Comparison of ENCODE assay signal across 8 cellular contexts in the genomic region with DNA sequence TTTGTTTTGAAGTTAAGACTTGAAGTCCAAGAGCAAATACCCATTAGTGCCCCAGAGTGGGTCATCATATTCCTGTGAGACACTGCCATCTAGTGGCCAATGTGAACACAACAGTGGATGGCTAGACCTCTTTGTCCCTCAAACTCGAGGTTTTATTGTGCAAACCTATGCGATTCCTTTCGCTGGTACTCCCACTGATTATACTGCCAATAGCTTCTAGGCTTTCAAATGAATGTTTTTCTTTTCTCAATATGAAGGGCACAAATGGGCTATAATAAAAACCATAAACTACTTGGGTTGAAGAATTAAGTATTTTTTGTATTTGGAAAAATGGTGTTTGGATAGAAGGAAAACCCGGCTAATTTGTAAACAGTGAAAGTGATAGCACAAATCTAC.
DNase-seq lines count a peak whose midpoint lies in the region; ATAC-seq and TF ChIP-seq lines count a peak whose summit lies in the region.

No MANE protein-coding gene starts in this region.

- no peaks in the 10 kb centered on the region for H3K9me3 ChIP-seq in naive thymus-derived CD4-positive, alpha-beta T cell (ENCODE audit: control insufficient read depth in 2 of 3, low read length in 3 of 3)

- H3K9me3 Mint-ChIP-seq in naive thymus-derived CD4-positive, alpha-beta T cell: no peaks in the 10 kb centered on the region
- no peaks in the 10 kb centered on the region for H3K9me3 Mint-ChIP-seq in stimulated activated memory B cell treated with anti-CD40 and anti-IgM and Interleukin-4, amounts not matched to agents 10 μg/mL and 1 μg/mL and 100 μg/mL, for 72 hours

- no peaks in the 10 kb centered on the region for H3K4me1 ChIP-seq in naive thymus-derived CD4-positive, alpha-beta T cell (ENCODE audit: control insufficient read depth in 2 of 2, insufficient read depth in 2 of 2, low read length in 2 of 2)

- DNase-seq in COLO668 (lab: John Stamatoyannopoulos, UW; ENCODE audit: unreplicated experiment) (peak; percentile 72), HT-29 (ENCODE audit: low spot score) (peak; percentile 93), NOMO-1 treated with DMSO at 0.1 percent for 48 hours (lab: John Stamatoyannopoulos, UW; ENCODE audit: unreplicated experiment) (peak; percentile 77), epithelial cell of esophagus (ENCODE audit: low read depth) (peak; percentile 81)
- DNase-seq in activated CD8-positive, alpha-beta memory T cell treated with anti-CD3 and anti-CD28 coated beads, Interleukin-2, amount 50 U/mL, for 1 hour (ENCODE audit: extremely low read depth): peak; percentile 28
- peak; percentile 15 to 71 (median 61) for DNase-seq in naive thymus-derived CD4-positive, alpha-beta T cell

- intact Hi-C loops in naive thymus-derived CD4-positive, alpha-beta T cell (cut with micrococcal nuclease): loop anchor here (1.0 kb wide), 3 partner anchors 231 to 826 kb away; no protein-coding TSS in a partner anchor

- peak; percentile 92 for TF ChIP-seq CTCF in epithelial cell of esophagus (IDR thresholded peaks at IDR 0.05; ENCODE audit: insufficient read depth, low read depth, low read length, missing control alignments)

- peak; percentile 83 for ATAC-seq in GM19438 (IDR thresholded peaks at IDR 0.05; ENCODE audit: low read depth, unreplicated experiment)
- ATAC-seq in naive thymus-derived CD4-positive, alpha-beta T cell: peak; percentile 86
- peak; percentile 79 for ATAC-seq in stimulated activated memory B cell treated with anti-CD40 and anti-IgM and Interleukin-4, amounts not matched to agents 10 μg/mL and 1 μg/mL and 100 μg/mL, for 72 hours

- H3K27me3 ChIP-seq in naive thymus-derived CD4-positive, alpha-beta T cell (ENCODE audit: control insufficient read depth in 2 of 2, insufficient read depth in 2 of 2, low read length in 2 of 2): no peaks in the 10 kb centered on the region

- CTCF ChIA-PET in naive thymus-derived CD4-positive, alpha-beta T cell (lab: Charles Lee): interaction anchor here (0.8 to 2.8 kb wide), 7 partner anchors 9 to 369 kb away, joined by 3 to 12 read pairs (median 3); no protein-coding TSS in a partner anchor

- H3K27me3 Mint-ChIP-seq in naive thymus-derived CD4-positive, alpha-beta T cell: peaks cover 0 to 28% (median under 1%) of the 10 kb centered on the region in 5 donors
- H3K27me3 Mint-ChIP-seq in stimulated activated memory B cell treated with anti-CD40 and anti-IgM and Interleukin-4, amounts not matched to agents 10 μg/mL and 1 μg/mL and 100 μg/mL, for 72 hours: peaks cover 51% of the 10 kb centered on the region

- no peak overlapping the region for H3K4me3 ChIP-seq in epithelial cell of esophagus (ENCODE audit: low read length)
- H3K4me3 ChIP-seq in naive thymus-derived CD4-positive, alpha-beta T cell (ENCODE audit: low read length): no peak overlapping the region

- H3K36me3 ChIP-seq in naive thymus-derived CD4-positive, alpha-beta T cell (ENCODE audit: control insufficient read depth in 2 of 3, insufficient read depth in 3 of 3, low read length in 3 of 3): no peaks in the 10 kb centered on the region

- H3K27ac Mint-ChIP-seq in naive thymus-derived CD4-positive, alpha-beta T cell: no peak overlapping the region
- H3K27ac Mint-ChIP-seq in stimulated activated memory B cell treated with anti-CD40 and anti-IgM and Interleukin-4, amounts not matched to agents 10 μg/mL and 1 μg/mL and 100 μg/mL, for 72 hours: no peak overlapping the region

- no peak overlapping the region for H3K4me3 Mint-ChIP-seq in naive thymus-derived CD4-positive, alpha-beta T cell
- no peak overlapping the region for H3K4me3 Mint-ChIP-seq in stimulated activated memory B cell treated with anti-CD40 and anti-IgM and Interleukin-4, amounts not matched to agents 10 μg/mL and 1 μg/mL and 100 μg/mL, for 72 hours

- peaks cover 0 to 4% (median 0%) of the 10 kb centered on the region in 7 donors for H3K4me1 Mint-ChIP-seq in naive thymus-derived CD4-positive, alpha-beta T cell
- peaks cover 2% of the 10 kb centered on the region for H3K4me1 Mint-ChIP-seq in stimulated activated memory B cell treated with anti-CD40 and anti-IgM and Interleukin-4, amounts not matched to agents 10 μg/mL and 1 μg/mL and 100 μg/mL, for 72 hours

- H3K36me3 Mint-ChIP-seq in naive thymus-derived CD4-positive, alpha-beta T cell: no peaks in the 10 kb centered on the region
- no peaks in the 10 kb centered on the region for H3K36me3 Mint-ChIP-seq in stimulated activated memory B cell treated with anti-CD40 and anti-IgM and Interleukin-4, amounts not matched to agents 10 μg/mL and 1 μg/mL and 100 μg/mL, for 72 hours

- POLR2A ChIA-PET in naive thymus-derived CD4-positive, alpha-beta T cell (lab: Charles Lee): no interaction called here

- no peak overlapping the region for H3K27ac ChIP-seq in naive thymus-derived CD4-positive, alpha-beta T cell (ENCODE audit: low read depth, low read length)

Comparison
In these comparisons a context has a peak if more than half of its experiments do, and no peak if none do; other contexts are left out.
1. DNase-seq: peak in every context shown above with its lines; median percentile 93 in HT-29; 81 in epithelial cell of esophagus; 77 in NOMO-1 treated with DMSO at 0.1 percent for 48 hours; 72 in COLO668; 61 in naive thymus-derived CD4-positive, alpha-beta T cell; 28 in activated CD8-positive, alpha-beta memory T cell treated with anti-CD3 and anti-CD28 coated beads, Interleukin-2, amount 50 U/mL, for 1 hour.